ENCODE assay signal across 8 cellular contexts in the genomic region with DNA sequence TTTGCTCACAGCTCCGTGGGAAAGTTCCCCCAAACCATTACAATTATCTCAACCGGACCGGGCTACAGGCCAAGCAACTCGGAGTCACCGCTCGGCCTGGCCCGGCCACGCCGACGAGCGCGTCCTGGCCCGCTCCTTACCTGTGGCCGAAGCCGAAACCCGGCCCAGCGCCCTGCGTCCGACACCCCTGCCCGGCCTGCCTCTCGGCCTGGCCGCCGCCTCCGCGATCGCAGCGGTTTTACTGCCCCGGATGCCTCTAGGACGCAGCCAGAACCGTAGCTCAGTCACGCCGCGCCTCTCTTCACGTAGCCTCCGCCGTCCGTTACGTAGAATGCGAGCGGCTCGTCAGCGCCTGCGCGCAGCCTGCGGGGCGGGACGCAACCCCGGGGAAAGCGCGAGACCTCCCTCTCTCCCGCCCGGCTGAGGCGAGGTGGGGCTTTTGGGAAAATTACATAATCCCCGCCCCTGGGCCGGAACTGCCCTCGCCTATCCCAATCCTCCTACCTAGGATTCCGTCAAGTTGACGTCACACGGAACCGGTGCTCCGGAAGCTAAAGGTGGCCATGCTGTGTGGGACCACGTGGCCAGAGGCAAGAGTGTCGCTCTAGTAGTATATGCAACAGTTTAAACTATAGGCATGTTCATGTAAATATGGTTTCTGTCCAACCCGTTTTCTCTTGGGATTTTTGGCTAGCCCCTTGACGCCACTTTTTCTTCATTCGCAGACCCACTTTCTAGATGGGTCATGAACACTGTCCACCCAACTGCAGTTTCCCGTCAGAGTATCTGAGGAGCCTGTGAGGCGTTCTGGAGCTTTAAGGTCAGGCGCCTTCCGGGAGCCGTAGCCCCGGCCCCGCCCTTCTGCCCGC. TPM values are rescaled to one million over a fixed set of nuclear protein-coding genes. Genes with fewer than 3 reads are reported as not detected.
DNase-seq lines count a peak whose midpoint lies in the region; ATAC-seq lines count a peak whose summit lies in the region.

A gene with protein sequence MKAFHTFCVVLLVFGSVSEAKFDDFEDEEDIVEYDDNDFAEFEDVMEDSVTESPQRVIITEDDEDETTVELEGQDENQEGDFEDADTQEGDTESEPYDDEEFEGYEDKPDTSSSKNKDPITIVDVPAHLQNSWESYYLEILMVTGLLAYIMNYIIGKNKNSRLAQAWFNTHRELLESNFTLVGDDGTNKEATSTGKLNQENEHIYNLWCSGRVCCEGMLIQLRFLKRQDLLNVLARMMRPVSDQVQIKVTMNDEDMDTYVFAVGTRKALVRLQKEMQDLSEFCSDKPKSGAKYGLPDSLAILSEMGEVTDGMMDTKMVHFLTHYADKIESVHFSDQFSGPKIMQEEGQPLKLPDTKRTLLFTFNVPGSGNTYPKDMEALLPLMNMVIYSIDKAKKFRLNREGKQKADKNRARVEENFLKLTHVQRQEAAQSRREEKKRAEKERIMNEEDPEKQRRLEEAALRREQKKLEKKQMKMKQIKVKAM (minus strand): TSS at position 326 of the 869 bp plus-strand sequence. CDS start 7,422 bp downstream, outside the sequence.

- H3K9ac ChIP-seq in rectal smooth muscle tissue (ENCODE audit: low read length) = peak within 1 kb of the TSS; percentile 86

- H3K4me3 ChIP-seq in rectal smooth muscle tissue (ENCODE audit: low read length) = peak within 1 kb of the TSS; percentile 87
- peak within 1 kb of the TSS; percentile 64 to 71 for H3K4me3 ChIP-seq in aorta (ENCODE audit: low read length in 2 of 2)

- H3K27ac ChIP-seq in rectal smooth muscle tissue (ENCODE audit: low read depth, low read length) = peak within 1 kb of the TSS; percentile 97
- H3K27ac ChIP-seq in aorta (ENCODE audit: low read depth in 1 of 2, low read length in 2 of 2) = peak within 1 kb of the TSS; percentile 81 to 93

- peaks cover 17% of the 10 kb centered on the region for H3K4me1 ChIP-seq in rectal smooth muscle tissue (ENCODE audit: control insufficient read depth, insufficient read depth, low read length)
- peaks cover 0 to 3% of the 10 kb centered on the region in 2 donors for H3K4me1 ChIP-seq in aorta (ENCODE audit: control insufficient read depth in 1 of 2, insufficient read depth in 2 of 2, low read length in 2 of 2)

- DNase-seq in NCI-H2081 (lab: John Stamatoyannopoulos, UW) (peak; percentile 100), T1000 (lab: John Stamatoyannopoulos, UW) (peak; percentile 99), astrocyte of the hippocampus (ENCODE audit: low read depth, low spot score) (peak; percentile 100), hepatic stellate cell (ENCODE audit: low spot score) (peak; percentile 99), aorta (peak; percentile 98 to 99)

- ATAC-seq in GM18508 (IDR thresholded peaks at IDR 0.05; ENCODE audit: insufficient read depth, unreplicated experiment) (peak; percentile 84), HG03025 (IDR thresholded peaks at IDR 0.05; ENCODE audit: low FRiP score, unreplicated experiment) (peak; percentile 76), aorta (ENCODE audit: low FRiP score) (peak; percentile 99)

- H3K36me3 ChIP-seq in rectal smooth muscle tissue (ENCODE audit: control insufficient read depth, insufficient read depth, low read length) = peaks cover 2% of the 10 kb centered on the region
- no peaks in the 10 kb centered on the region for H3K36me3 ChIP-seq in aorta (ENCODE audit: control insufficient read depth in 1 of 2, insufficient read depth in 2 of 2, low read length in 1 of 2)

- intact Hi-C loops in aorta (cut with DNase I) = loop anchor here in 1 of 2 donors (2.0 to 5.0 kb wide), 3 partner anchors 31 to 69 kb away; a partner anchor contains a TSS

- 0% methylated on average over 74 of the region's 74 CpGs for WGBS in aorta, 2 donors

- H3K27me3 ChIP-seq in rectal smooth muscle tissue (ENCODE audit: control insufficient read depth, insufficient read depth, low read length) (no peaks in the 10 kb centered on the region), aorta (ENCODE audit: control insufficient read depth in 1 of 2, insufficient read depth in 2 of 2, low read length in 1 of 2) (no peaks in the 10 kb centered on the region)

- H3K9me3 ChIP-seq in aorta (ENCODE audit: control insufficient read depth, low read length) = no peaks in the 10 kb centered on the region

RNA-seq across cellular contexts. Expression of the gene that starts here (rescaled TPM):
- 10 to 100 TPM; 62.7 to 65.8 TPM for total RNA-seq in aorta
- 10 to 100 TPM; 27.9 to 35.2 TPM for polyA plus RNA-seq in aorta

Comparison
In these comparisons a context has a peak if more than half of its experiments do, and no peak if none do; other contexts are left out.
1. Peak in every context shown above with its lines: DNase-seq, ATAC-seq, H3K4me3 ChIP-seq and H3K27ac ChIP-seq.